Comparison of ENCODE assay signal across 15 cellular contexts in the genomic region with DNA sequence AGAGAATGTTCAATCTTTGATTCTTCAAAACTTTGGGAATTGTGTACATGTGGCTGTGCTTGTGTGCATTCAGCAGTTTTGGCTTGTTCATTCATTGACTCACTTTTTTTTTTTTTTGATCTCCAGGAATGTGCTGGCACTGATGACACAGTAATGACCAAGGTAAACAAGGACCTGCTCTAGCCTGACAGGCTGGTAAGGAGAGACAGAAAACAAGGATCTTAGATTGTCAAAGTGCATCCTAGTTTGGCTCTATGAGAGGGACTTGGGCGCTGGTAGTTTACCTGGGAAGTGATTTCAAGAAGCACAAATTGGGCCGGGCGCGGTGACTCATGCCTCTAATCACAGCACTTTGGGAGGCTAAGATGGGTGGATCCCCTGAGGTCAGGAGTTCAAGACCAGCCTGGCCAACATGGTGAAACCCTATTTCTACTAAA.
DNase-seq lines count a peak whose midpoint lies in the region; ATAC-seq and TF ChIP-seq lines count a peak whose summit lies in the region.
"Had no signal": no experiment of that assay in that cellular context is flagged by ENCODE, and none has a peak within 500 bp of the region (broad histone marks: within the 10 kb centered on the region; RNA-seq: fewer than 3 reads in every experiment).

No MANE protein-coding gene starts in this region.

- POLR2A ChIA-PET in Panc1 (lab: Charles Lee) = no interaction called here

- H3K9me3 ChIP-seq in Panc1 (ENCODE audit: control insufficient read depth, insufficient read depth, low read depth, low read length) (no peaks in the 10 kb centered on the region), mesodermal cell (ENCODE audit: control insufficient read depth, low read length) (no peaks in the 10 kb centered on the region)
- H3K9me3 ChIP-seq: breast epithelium, esophagus squamous epithelium, neutrophil had no signal

- H3K4me3 ChIP-seq in Panc1 (ENCODE audit: low read depth in 2 of 2, low read length in 2 of 2) (no peak overlapping the region), mesodermal cell (ENCODE audit: extremely low read depth, insufficient read depth, low read length, poor library complexity, severe bottlenecking) (no peak overlapping the region)
- H3K4me3 ChIP-seq: breast epithelium, esophagus squamous epithelium had no signal

- 93 to 95% methylated on average over 4 of the region's 4 CpGs for WGBS in mesodermal cell (ENCODE audit: insufficient coverage in 2 of 2), 2 experiments

- peaks cover 6% of the 10 kb centered on the region; the same call in 1 of the 2 replicates for H3K4me1 ChIP-seq in Panc1 (ENCODE audit: control insufficient read depth, insufficient read depth, low read length)
- peaks cover 17% of the 10 kb centered on the region for H3K4me1 ChIP-seq in mesodermal cell (ENCODE audit: control insufficient read depth, insufficient read depth, low read length, poor library complexity, severe bottlenecking)
- H3K4me1 ChIP-seq: breast epithelium had no signal

- no TSS peak for BruUV-seq in Panc1 (replicated peaks; lab: Mats Ljungman, UMichigan)

- DNase-seq in ELR (ENCODE audit: low read depth) (peak; percentile 93), Panc1 (ENCODE audit: low read depth, low spot score) (peak; percentile 94), epithelial cell of prostate (ENCODE audit: low read depth, low spot score) (peak; percentile 88), KBM-7 (no peak), G401 (ENCODE audit: low spot score) (no peak)
- DNase-seq in stimulated activated CD4-positive, alpha-beta T cell treated with anti-CD3 and anti-CD28 coated beads, Interleukin-2, amount 100 ng/mL, for 24 hours = no peak
- DNase-seq: activated T-cell treated with anti-CD3 and anti-CD28 coated beads, Interleukin-2, amount 50 U/mL, for 4 hours; CD4-positive, alpha-beta T cell; esophagus squamous epithelium; stimulated activated naive CD4-positive, alpha-beta T cell had no signal

- H3K27me3 ChIP-seq in Panc1 (ENCODE audit: control insufficient read depth, insufficient read depth, low read length) = no peaks in the 10 kb centered on the region
- H3K27me3 ChIP-seq: breast epithelium, esophagus squamous epithelium had no signal

- in situ Hi-C loops in Panc1 (cut with HindIII; ENCODE audit: low pct_unique_long_range_greater_than_20kb, low sequenced_read_pairs) (no loop called here), KBM-7 (cut with MboI; ENCODE audit: low pct_unique_long_range_greater_than_20kb, low sequenced_read_pairs) (no loop called here), G401 (cut with HindIII; ENCODE audit: low sequenced_read_pairs) (no loop called here)

- no peak for TF ChIP-seq CTCF in Panc1 (IDR thresholded peaks at IDR 0.05)

- ATAC-seq in Panc1 (peak; percentile 71), GM21786 (IDR thresholded peaks at IDR 0.05; ENCODE audit: unreplicated experiment) (no peak)
- ATAC-seq: activated T-cell treated with anti-CD3 and anti-CD28 coated beads, Interleukin-2, amount 50 U/mL, for 4 hours; Right ventricle myocardium inferior had no signal

- no peak overlapping the region for H3K27ac ChIP-seq in Panc1 (ENCODE audit: low read length)
- H3K27ac ChIP-seq in epithelial cell of prostate = peak overlapping the region; percentile 88
- H3K27ac ChIP-seq in mesodermal cell (ENCODE audit: low read depth, low read length, severe bottlenecking) = peak overlapping the region; percentile 71
- H3K27ac ChIP-seq: breast epithelium, neutrophil had no signal

- H3K36me3 ChIP-seq in Panc1 (ENCODE audit: control insufficient read depth, insufficient read depth, low read length) (no peaks in the 10 kb centered on the region), mesodermal cell (ENCODE audit: control insufficient read depth, insufficient read depth, low read length) (no peaks in the 10 kb centered on the region)
- H3K36me3 ChIP-seq: breast epithelium, esophagus squamous epithelium, neutrophil had no signal

- CTCF ChIA-PET in Panc1 (lab: Charles Lee) = no interaction called here

- intact Hi-C loops in Panc1 (cut with micrococcal nuclease; ENCODE audit: unreplicated experiment) = no loop called here

Comparison
In these comparisons a context has a peak if more than half of its experiments do, and no peak if none do; other contexts are left out.
1. DNase-seq: peak in ELR (single experiment), Panc1 (single experiment) and epithelial cell of prostate (single experiment); none in stimulated activated CD4-positive, alpha-beta T cell treated with anti-CD3 and anti-CD28 coated beads, Interleukin-2, amount 100 ng/mL, for 24 hours (0 of 2), KBM-7 (single experiment) and G401 (single experiment).